Comparison of ENCODE assay signal across 2 cellular contexts in the genomic region with DNA sequence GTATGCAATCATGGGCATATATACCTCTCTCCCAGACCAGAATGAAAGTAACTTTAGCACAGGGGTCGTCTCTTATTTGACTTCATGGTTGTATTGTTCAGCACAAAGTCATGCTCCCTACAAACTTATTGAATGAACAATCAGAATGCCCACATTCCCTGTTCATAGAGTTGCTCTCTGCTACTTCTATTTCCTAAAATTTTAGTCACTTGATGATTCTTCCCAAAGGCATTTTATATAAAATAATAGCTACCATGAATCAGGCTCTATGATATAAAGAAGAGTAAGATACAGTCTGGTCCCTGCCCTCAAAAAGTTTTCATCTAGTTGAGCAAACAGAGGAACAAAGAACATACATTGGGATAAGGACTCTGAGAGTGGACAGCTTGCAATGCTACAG.
TF ChIP-seq lines count a peak whose summit lies in the region.

No MANE protein-coding gene starts in this region.

TF ChIP-seq in IMR-90, 13 proteins besides CTCF, POLR2A, EP300 and RAD21:
- TF ChIP-seq, protein P1, sequence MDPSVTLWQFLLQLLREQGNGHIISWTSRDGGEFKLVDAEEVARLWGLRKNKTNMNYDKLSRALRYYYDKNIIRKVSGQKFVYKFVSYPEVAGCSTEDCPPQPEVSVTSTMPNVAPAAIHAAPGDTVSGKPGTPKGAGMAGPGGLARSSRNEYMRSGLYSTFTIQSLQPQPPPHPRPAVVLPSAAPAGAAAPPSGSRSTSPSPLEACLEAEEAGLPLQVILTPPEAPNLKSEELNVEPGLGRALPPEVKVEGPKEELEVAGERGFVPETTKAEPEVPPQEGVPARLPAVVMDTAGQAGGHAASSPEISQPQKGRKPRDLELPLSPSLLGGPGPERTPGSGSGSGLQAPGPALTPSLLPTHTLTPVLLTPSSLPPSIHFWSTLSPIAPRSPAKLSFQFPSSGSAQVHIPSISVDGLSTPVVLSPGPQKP (IDR thresholded peaks at IDR 0.05; ENCODE audit: borderline replicate concordance, low read depth, low read length), result no peak
- TF ChIP-seq CHD1 (IDR thresholded peaks at IDR 0.05; ENCODE audit: low read depth, low read length) (no peak), RFX5 (IDR thresholded peaks at IDR 0.05; ENCODE audit: low read depth, low read length) (no peak), RCOR1 (IDR thresholded peaks at IDR 0.05; ENCODE audit: insufficient replicate concordance, low read length) (no peak), MAFK (IDR thresholded peaks at IDR 0.05; ENCODE audit: low read depth, low read length) (no peak), MXI1 (IDR thresholded peaks at IDR 0.05; ENCODE audit: borderline replicate concordance, low read depth, low read length) (no peak), CEBPB (IDR thresholded peaks at IDR 0.05; ENCODE audit: low read depth, low read length) (no peak), MAZ (IDR thresholded peaks at IDR 0.05; ENCODE audit: borderline replicate concordance, low read depth, low read length) (no peak), BHLHE40 (IDR thresholded peaks at IDR 0.05; ENCODE audit: low read depth, low read length) (no peak), FOS (IDR thresholded peaks at IDR 0.05; ENCODE audit: low read depth, low read length) (no peak), NFE2L2 (IDR thresholded peaks at IDR 0.05; ENCODE audit: low read depth, low read length) (no peak), SMC3 (IDR thresholded peaks at IDR 0.05; ENCODE audit: low read depth, low read length) (no peak)
- TF ChIP-seq, protein P2, sequence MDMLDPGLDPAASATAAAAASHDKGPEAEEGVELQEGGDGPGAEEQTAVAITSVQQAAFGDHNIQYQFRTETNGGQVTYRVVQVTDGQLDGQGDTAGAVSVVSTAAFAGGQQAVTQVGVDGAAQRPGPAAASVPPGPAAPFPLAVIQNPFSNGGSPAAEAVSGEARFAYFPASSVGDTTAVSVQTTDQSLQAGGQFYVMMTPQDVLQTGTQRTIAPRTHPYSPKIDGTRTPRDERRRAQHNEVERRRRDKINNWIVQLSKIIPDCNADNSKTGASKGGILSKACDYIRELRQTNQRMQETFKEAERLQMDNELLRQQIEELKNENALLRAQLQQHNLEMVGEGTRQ (IDR thresholded peaks at IDR 0.05; ENCODE audit: low read depth, low read length), result no peak

TF ChIP-seq in H1, 55 proteins besides CTCF, POLR2A, EP300 and RAD21:
- no peak for TF ChIP-seq SP2 (IDR thresholded peaks at IDR 0.05; ENCODE audit: low read length)
- no peak for TF ChIP-seq CHD7 (IDR thresholded peaks at IDR 0.05; ENCODE audit: insufficient replicate concordance, low read length)
- no peak for TF ChIP-seq GABPA (IDR thresholded peaks at IDR 0.05; ENCODE audit: borderline replicate concordance, insufficient read depth, low read length)
- no peak for TF ChIP-seq RFX5 (IDR thresholded peaks at IDR 0.05; ENCODE audit: borderline replicate concordance, low read depth, low read length)
- no peak for TF ChIP-seq E2F6 (IDR thresholded peaks at IDR 0.05)
- no peak for TF ChIP-seq ATF3 (IDR thresholded peaks at IDR 0.05; ENCODE audit: insufficient read depth, low read depth, low read length)
- no peak for TF ChIP-seq CHD1 (IDR thresholded peaks at IDR 0.05; ENCODE audit: low read depth, low read length)
- TF ChIP-seq CEBPB (IDR thresholded peaks at IDR 0.05; ENCODE audit: low read depth, low read length), result no peak
- TF ChIP-seq SRF (IDR thresholded peaks at IDR 0.05; ENCODE audit: low read depth, low read length), result no peak
